Comparison of ENCODE assay signal across 1 cellular context in the genomic region with DNA sequence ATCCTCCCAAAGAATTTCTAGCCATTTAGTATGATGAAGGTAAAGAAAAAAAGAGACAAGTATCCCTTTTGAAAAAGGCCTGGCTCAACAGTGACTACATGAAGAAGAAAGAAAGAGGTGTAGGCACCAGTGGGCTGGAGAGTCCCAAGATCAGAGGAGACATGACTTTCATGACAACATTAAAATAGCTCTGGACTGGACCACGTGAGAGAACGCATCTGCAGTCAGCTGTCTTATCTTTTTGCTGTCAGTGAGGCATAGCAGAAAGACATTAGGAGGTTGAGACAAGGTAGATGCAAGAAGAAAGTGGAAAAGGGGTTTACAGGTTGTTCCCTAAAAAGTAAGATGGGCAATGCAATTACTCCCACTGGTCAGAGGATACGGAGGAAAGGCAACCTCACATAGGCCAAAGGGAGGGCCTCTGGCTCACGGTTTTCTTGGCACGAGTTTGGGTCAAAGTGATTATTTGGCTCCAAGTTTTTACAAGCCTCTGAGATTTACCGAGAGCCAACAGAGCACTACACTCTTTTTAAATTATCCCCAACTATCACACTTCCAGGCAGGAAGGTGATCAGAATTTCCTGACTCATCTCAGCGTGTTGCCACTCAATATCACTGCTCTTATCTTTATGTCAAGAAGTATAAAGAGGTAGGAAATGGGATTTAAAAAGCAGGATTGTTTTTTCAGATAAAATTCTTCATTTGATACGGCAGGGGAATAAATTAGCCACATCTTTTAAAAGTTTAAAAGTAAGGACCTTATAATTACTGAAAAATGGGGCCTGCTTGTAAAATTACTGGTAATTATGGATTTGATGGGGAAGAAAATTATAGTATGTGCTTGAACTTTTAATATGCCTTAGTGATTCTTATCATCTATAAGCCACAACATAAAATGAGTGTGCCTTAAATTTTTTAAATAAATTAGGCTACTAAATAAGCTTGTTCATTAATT.
A peak's percentile ranks its signal among the peaks of the same experiment; 100 is the strongest.
TF ChIP-seq lines count a peak whose summit lies in the region.

No MANE protein-coding gene starts in this region.

TF ChIP-seq in HEK293, 187 proteins besides CTCF, POLR2A, EP300 and RAD21 (continued from another document and continues in another):
- TF ChIP-seq, protein P1, sequence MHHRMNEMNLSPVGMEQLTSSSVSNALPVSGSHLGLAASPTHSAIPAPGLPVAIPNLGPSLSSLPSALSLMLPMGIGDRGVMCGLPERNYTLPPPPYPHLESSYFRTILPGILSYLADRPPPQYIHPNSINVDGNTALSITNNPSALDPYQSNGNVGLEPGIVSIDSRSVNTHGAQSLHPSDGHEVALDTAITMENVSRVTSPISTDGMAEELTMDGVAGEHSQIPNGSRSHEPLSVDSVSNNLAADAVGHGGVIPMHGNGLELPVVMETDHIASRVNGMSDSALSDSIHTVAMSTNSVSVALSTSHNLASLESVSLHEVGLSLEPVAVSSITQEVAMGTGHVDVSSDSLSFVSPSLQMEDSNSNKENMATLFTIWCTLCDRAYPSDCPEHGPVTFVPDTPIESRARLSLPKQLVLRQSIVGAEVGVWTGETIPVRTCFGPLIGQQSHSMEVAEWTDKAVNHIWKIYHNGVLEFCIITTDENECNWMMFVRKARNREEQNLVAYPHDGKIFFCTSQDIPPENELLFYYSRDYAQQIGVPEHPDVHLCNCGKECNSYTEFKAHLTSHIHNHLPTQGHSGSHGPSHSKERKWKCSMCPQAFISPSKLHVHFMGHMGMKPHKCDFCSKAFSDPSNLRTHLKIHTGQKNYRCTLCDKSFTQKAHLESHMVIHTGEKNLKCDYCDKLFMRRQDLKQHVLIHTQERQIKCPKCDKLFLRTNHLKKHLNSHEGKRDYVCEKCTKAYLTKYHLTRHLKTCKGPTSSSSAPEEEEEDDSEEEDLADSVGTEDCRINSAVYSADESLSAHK (tag by site-specific recombination; IDR thresholded peaks at IDR 0.05), result peak; percentile 79; the same call in 1 of the 2 replicates
- TF ChIP-seq ZNF610 (tag by site-specific recombination; IDR thresholded peaks at IDR 0.05; ENCODE audit: borderline replicate concordance), result peak; percentile 70
- TF ChIP-seq ZNF391 (tag by site-specific recombination; IDR thresholded peaks at IDR 0.05; ENCODE audit: borderline replicate concordance, low read depth), result 0 out of 2 replicates have a peak, but pooled peaks have one; percentile 40
- TF ChIP-seq, protein P2, sequence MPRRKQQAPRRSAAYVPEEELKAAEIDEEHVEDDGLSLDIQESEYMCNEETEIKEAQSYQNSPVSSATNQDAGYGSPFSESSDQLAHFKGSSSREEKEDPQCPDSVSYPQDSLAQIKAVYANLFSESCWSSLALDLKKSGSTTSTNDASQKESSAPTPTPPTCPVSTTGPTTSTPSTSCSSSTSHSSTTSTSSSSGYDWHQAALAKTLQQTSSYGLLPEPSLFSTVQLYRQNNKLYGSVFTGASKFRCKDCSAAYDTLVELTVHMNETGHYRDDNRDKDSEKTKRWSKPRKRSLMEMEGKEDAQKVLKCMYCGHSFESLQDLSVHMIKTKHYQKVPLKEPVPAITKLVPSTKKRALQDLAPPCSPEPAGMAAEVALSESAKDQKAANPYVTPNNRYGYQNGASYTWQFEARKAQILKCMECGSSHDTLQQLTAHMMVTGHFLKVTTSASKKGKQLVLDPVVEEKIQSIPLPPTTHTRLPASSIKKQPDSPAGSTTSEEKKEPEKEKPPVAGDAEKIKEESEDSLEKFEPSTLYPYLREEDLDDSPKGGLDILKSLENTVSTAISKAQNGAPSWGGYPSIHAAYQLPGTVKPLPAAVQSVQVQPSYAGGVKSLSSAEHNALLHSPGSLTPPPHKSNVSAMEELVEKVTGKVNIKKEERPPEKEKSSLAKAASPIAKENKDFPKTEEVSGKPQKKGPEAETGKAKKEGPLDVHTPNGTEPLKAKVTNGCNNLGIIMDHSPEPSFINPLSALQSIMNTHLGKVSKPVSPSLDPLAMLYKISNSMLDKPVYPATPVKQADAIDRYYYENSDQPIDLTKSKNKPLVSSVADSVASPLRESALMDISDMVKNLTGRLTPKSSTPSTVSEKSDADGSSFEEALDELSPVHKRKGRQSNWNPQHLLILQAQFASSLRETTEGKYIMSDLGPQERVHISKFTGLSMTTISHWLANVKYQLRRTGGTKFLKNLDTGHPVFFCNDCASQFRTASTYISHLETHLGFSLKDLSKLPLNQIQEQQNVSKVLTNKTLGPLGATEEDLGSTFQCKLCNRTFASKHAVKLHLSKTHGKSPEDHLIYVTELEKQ (tag by site-specific recombination; IDR thresholded peaks at IDR 0.05; ENCODE audit: borderline replicate concordance), result 0 out of 2 replicates have a peak, but pooled peaks have one; percentile 39
- 0 out of 2 replicates have a peak, but pooled peaks have one; percentile 45 for TF ChIP-seq ZNF24 (tag by site-specific recombination; IDR thresholded peaks at IDR 0.05)
- 0 out of 2 replicates have a peak, but pooled peaks have one; percentile 49 for TF ChIP-seq ZNF10 (tag by site-specific recombination; IDR thresholded peaks at IDR 0.05)
- TF ChIP-seq, protein P3, sequence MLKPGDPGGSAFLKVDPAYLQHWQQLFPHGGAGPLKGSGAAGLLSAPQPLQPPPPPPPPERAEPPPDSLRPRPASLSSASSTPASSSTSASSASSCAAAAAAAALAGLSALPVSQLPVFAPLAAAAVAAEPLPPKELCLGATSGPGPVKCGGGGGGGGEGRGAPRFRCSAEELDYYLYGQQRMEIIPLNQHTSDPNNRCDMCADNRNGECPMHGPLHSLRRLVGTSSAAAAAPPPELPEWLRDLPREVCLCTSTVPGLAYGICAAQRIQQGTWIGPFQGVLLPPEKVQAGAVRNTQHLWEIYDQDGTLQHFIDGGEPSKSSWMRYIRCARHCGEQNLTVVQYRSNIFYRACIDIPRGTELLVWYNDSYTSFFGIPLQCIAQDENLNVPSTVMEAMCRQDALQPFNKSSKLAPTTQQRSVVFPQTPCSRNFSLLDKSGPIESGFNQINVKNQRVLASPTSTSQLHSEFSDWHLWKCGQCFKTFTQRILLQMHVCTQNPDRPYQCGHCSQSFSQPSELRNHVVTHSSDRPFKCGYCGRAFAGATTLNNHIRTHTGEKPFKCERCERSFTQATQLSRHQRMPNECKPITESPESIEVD (tag by site-specific recombination; IDR thresholded peaks at IDR 0.05), result peak; percentile 98
- TF ChIP-seq ZNF37A (tag by site-specific recombination; IDR thresholded peaks at IDR 0.05), result 0 out of 2 replicates have a peak, but pooled peaks have one; percentile 9
- TF ChIP-seq KLF9 (tag by site-specific recombination; IDR thresholded peaks at IDR 0.05; ENCODE audit: low read depth), result no peak
- TF ChIP-seq ZNF155 (tag by site-specific recombination; IDR thresholded peaks at IDR 0.05), result no peak
- no peak for TF ChIP-seq ZNF555 (tag by site-specific recombination; conservative IDR thresholded peaks at IDR 0.05)
- TF ChIP-seq GLI2 (tag by site-specific recombination; IDR thresholded peaks at IDR 0.05; ENCODE audit: borderline replicate concordance, low read depth), result peak; percentile 81
- TF ChIP-seq TCF7L2 (IDR thresholded peaks at IDR 0.05; ENCODE audit: borderline replicate concordance, low read depth, low read length), result peak; percentile 91; the same call in 1 of the 2 replicates
- TF ChIP-seq SP7 (tag by site-specific recombination; IDR thresholded peaks at IDR 0.05), result peak; percentile 100
- TF ChIP-seq, protein P4, sequence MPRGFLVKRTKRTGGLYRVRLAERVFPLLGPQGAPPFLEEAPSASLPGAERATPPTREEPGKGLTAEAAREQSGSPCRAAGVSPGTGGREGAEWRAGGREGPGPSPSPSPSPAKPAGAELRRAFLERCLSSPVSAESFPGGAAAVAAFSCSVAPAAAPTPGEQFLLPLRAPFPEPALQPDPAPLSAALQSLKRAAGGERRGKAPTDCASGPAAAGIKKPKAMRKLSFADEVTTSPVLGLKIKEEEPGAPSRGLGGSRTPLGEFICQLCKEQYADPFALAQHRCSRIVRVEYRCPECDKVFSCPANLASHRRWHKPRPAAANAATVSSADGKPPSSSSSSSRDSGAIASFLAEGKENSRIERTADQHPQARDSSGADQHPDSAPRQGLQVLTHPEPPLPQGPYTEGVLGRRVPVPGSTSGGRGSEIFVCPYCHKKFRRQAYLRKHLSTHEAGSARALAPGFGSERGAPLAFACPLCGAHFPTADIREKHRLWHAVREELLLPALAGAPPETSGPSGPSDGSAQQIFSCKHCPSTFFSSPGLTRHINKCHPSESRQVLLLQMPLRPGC (tag by site-specific recombination; IDR thresholded peaks at IDR 0.05), result 0 out of 2 replicates have a peak, but pooled peaks have one; percentile 30
- TF ChIP-seq ZSCAN30 (tag by site-specific recombination; IDR thresholded peaks at IDR 0.05), result 0 out of 2 replicates have a peak, but pooled peaks have one; percentile 60
- TF ChIP-seq ZXDB (tag by site-specific recombination; IDR thresholded peaks at IDR 0.05), result peak; percentile 91
- peak; percentile 97 for TF ChIP-seq ZNF843 (tag by site-specific recombination; IDR thresholded peaks at IDR 0.05)
- TF ChIP-seq YY1 (tag by site-specific recombination; IDR thresholded peaks at IDR 0.05), result no peak
- peak; percentile 99 for TF ChIP-seq GFI1B (tag by site-specific recombination; IDR thresholded peaks at IDR 0.05)
- TF ChIP-seq ZNF23 (tag by site-specific recombination; IDR thresholded peaks at IDR 0.05; ENCODE audit: borderline replicate concordance), result no peak
- TF ChIP-seq, protein P5, sequence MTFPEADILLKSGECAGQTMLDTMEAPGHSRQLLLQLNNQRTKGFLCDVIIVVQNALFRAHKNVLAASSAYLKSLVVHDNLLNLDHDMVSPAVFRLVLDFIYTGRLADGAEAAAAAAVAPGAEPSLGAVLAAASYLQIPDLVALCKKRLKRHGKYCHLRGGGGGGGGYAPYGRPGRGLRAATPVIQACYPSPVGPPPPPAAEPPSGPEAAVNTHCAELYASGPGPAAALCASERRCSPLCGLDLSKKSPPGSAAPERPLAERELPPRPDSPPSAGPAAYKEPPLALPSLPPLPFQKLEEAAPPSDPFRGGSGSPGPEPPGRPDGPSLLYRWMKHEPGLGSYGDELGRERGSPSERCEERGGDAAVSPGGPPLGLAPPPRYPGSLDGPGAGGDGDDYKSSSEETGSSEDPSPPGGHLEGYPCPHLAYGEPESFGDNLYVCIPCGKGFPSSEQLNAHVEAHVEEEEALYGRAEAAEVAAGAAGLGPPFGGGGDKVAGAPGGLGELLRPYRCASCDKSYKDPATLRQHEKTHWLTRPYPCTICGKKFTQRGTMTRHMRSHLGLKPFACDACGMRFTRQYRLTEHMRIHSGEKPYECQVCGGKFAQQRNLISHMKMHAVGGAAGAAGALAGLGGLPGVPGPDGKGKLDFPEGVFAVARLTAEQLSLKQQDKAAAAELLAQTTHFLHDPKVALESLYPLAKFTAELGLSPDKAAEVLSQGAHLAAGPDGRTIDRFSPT (tag by site-specific recombination; IDR thresholded peaks at IDR 0.05), result peak; percentile 49; the same call in 1 of the 2 replicates
- TF ChIP-seq ZNF366 (tag by site-specific recombination; conservative IDR thresholded peaks at IDR 0.05), result 0 out of 2 replicates have a peak, but pooled peaks have one; percentile 31
- TF ChIP-seq, protein P6, sequence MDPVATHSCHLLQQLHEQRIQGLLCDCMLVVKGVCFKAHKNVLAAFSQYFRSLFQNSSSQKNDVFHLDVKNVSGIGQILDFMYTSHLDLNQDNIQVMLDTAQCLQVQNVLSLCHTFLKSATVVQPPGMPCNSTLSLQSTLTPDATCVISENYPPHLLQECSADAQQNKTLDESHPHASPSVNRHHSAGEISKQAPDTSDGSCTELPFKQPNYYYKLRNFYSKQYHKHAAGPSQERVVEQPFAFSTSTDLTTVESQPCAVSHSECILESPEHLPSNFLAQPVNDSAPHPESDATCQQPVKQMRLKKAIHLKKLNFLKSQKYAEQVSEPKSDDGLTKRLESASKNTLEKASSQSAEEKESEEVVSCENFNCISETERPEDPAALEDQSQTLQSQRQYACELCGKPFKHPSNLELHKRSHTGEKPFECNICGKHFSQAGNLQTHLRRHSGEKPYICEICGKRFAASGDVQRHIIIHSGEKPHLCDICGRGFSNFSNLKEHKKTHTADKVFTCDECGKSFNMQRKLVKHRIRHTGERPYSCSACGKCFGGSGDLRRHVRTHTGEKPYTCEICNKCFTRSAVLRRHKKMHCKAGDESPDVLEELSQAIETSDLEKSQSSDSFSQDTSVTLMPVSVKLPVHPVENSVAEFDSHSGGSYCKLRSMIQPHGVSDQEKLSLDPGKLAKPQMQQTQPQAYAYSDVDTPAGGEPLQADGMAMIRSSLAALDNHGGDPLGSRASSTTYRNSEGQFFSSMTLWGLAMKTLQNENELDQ (tag by site-specific recombination; IDR thresholded peaks at IDR 0.05; ENCODE audit: low read depth), result 0 out of 2 replicates have a peak, but pooled peaks have one; percentile 64
- TF ChIP-seq, protein P7, sequence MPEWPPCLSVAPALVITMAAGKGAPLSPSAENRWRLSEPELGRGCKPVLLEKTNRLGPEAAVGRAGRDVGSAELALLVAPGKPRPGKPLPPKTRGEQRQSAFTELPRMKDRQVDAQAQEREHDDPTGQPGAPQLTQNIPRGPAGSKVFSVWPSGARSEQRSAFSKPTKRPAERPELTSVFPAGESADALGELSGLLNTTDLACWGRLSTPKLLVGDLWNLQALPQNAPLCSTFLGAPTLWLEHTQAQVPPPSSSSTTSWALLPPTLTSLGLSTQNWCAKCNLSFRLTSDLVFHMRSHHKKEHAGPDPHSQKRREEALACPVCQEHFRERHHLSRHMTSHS (tag by site-specific recombination; IDR thresholded peaks at IDR 0.05), result 0 out of 2 replicates have a peak, but pooled peaks have one; percentile 53
- 0 out of 2 replicates have a peak, but pooled peaks have one; percentile 38 for TF ChIP-seq ZNF561 (tag by site-specific recombination; IDR thresholded peaks at IDR 0.05; ENCODE audit: borderline replicate concordance)
- TF ChIP-seq, protein P8, sequence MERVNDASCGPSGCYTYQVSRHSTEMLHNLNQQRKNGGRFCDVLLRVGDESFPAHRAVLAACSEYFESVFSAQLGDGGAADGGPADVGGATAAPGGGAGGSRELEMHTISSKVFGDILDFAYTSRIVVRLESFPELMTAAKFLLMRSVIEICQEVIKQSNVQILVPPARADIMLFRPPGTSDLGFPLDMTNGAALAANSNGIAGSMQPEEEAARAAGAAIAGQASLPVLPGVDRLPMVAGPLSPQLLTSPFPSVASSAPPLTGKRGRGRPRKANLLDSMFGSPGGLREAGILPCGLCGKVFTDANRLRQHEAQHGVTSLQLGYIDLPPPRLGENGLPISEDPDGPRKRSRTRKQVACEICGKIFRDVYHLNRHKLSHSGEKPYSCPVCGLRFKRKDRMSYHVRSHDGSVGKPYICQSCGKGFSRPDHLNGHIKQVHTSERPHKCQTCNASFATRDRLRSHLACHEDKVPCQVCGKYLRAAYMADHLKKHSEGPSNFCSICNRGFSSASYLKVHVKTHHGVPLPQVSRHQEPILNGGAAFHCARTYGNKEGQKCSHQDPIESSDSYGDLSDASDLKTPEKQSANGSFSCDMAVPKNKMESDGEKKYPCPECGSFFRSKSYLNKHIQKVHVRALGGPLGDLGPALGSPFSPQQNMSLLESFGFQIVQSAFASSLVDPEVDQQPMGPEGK (tag by site-specific recombination; IDR thresholded peaks at IDR 0.05), result no peak
- TF ChIP-seq FEZF1 (tag by site-specific recombination; IDR thresholded peaks at IDR 0.05), result peak; percentile 96
- TF ChIP-seq, protein P9, sequence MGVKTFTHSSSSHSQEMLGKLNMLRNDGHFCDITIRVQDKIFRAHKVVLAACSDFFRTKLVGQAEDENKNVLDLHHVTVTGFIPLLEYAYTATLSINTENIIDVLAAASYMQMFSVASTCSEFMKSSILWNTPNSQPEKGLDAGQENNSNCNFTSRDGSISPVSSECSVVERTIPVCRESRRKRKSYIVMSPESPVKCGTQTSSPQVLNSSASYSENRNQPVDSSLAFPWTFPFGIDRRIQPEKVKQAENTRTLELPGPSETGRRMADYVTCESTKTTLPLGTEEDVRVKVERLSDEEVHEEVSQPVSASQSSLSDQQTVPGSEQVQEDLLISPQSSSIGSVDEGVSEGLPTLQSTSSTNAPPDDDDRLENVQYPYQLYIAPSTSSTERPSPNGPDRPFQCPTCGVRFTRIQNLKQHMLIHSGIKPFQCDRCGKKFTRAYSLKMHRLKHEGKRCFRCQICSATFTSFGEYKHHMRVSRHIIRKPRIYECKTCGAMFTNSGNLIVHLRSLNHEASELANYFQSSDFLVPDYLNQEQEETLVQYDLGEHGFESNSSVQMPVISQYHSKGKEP (tag by site-specific recombination; IDR thresholded peaks at IDR 0.05), result peak; percentile 37; the same call in 1 of the 2 replicates
- TF ChIP-seq ZNF654 (tag by site-specific recombination; IDR thresholded peaks at IDR 0.05; ENCODE audit: low read depth), result no peak
